8 cellular contexts compared by ENCODE assay signal in the genomic region with DNA sequence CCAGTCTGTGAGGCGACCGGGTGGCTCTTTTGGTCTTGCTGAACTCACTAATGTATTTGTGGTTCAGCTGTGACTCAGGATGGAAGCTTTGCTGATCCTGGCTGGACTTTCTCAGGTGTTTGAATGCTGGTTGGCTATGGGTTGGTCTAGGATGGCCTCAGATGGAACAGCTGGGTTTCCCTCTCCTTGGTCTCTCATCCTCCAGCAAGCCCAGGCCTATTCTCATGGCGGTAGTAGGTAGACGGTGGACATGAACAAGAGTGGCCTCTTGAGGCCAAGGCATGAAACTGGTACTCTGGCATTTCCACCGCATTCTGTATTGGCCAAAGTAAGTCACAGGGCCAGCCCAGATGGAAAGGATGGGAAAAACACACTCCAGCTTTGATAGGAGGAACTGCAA. TPM values are rescaled to one million over a fixed set of nuclear protein-coding genes. Genes with fewer than 3 reads are reported as not detected.
DNase-seq lines count a peak whose midpoint lies in the region; ATAC-seq and TF ChIP-seq lines count a peak whose summit lies in the region.

No MANE protein-coding gene starts in this region.

- H3K9me3 ChIP-seq in Peyer's patch, result no peaks in the 10 kb centered on the region

- H3K36me3 Mint-ChIP-seq in activated naive CD8-positive, alpha-beta T cell, result peaks cover 9% of the 10 kb centered on the region
- peaks cover 4% of the 10 kb centered on the region for H3K36me3 Mint-ChIP-seq in activated naive CD8-positive, alpha-beta T cell treated with anti-CD3 and anti-CD28 coated beads for 36 hours
- peaks cover 11% of the 10 kb centered on the region for H3K36me3 Mint-ChIP-seq in nephron (ENCODE audit: low read depth)
- peaks cover 5% of the 10 kb centered on the region in 2 donors for H3K36me3 Mint-ChIP-seq in activated T-cell treated with anti-CD3 and anti-CD28 coated beads, Interleukin-2, amount 50 U/mL, for 72 hours (ENCODE audit: insufficient read depth in 2 of 2)

- ATAC-seq in activated T-cell treated with anti-CD3 and anti-CD28 coated beads, Interleukin-2, amount 50 U/mL, for 72 hours (replicated peaks in 1 of 2), result no peak

- no peaks in the 10 kb centered on the region for H3K9me3 Mint-ChIP-seq in activated naive CD8-positive, alpha-beta T cell (ENCODE audit: low read depth)
- H3K9me3 Mint-ChIP-seq in activated naive CD8-positive, alpha-beta T cell treated with anti-CD3 and anti-CD28 coated beads for 36 hours, result no peaks in the 10 kb centered on the region
- H3K9me3 Mint-ChIP-seq in nephron, result no peaks in the 10 kb centered on the region
- H3K9me3 Mint-ChIP-seq in activated T-cell treated with anti-CD3 and anti-CD28 coated beads, Interleukin-2, amount 50 U/mL, for 72 hours, result no peaks in the 10 kb centered on the region

- no peaks in the 10 kb centered on the region for H3K27me3 Mint-ChIP-seq in activated naive CD8-positive, alpha-beta T cell
- no peaks in the 10 kb centered on the region for H3K27me3 Mint-ChIP-seq in activated naive CD8-positive, alpha-beta T cell treated with anti-CD3 and anti-CD28 coated beads for 36 hours
- H3K27me3 Mint-ChIP-seq in nephron (ENCODE audit: low read depth), result peaks cover 3% of the 10 kb centered on the region
- no peaks in the 10 kb centered on the region for H3K27me3 Mint-ChIP-seq in activated T-cell treated with anti-CD3 and anti-CD28 coated beads, Interleukin-2, amount 50 U/mL, for 72 hours (ENCODE audit: low read depth)

- H3K36me3 ChIP-seq in Peyer's patch, result peaks cover 0 to 20% (median 0%) of the 10 kb centered on the region in 3 donors

- H3K27me3 ChIP-seq in Peyer's patch, result no peaks in the 10 kb centered on the region

- no peak overlapping the region for H3K27ac ChIP-seq in Peyer's patch

- H3K4me3 Mint-ChIP-seq in activated naive CD8-positive, alpha-beta T cell, result no peak overlapping the region
- H3K4me3 Mint-ChIP-seq in activated naive CD8-positive, alpha-beta T cell treated with anti-CD3 and anti-CD28 coated beads for 36 hours, result no peak overlapping the region
- H3K4me3 Mint-ChIP-seq in nephron, result no peak overlapping the region
- no peak overlapping the region for H3K4me3 Mint-ChIP-seq in activated T-cell treated with anti-CD3 and anti-CD28 coated beads, Interleukin-2, amount 50 U/mL, for 72 hours

- TF ChIP-seq CTCF in Peyer's patch (IDR thresholded peaks at IDR 0.05) (peak in 4 of 6 experiments; percentile 13 to 63 (median 58)), nephron (IDR thresholded peaks at IDR 0.05; ENCODE audit: unreplicated experiment in 3 of 3) (peak; percentile 36 to 54 (median 36))

- DNase-seq in activated naive CD8-positive, alpha-beta T cell treated with anti-CD3 and anti-CD28 coated beads for 36 hours, result no peak
- DNase-seq in Peyer's patch (peak in 1 of 3 donors; percentile 50), erythroblast (lab: John Stamatoyannopoulos, UW) (peak; percentile 38 to 43), activated T-cell treated with anti-CD3 and anti-CD28 coated beads for 4 hours (no peak), NCI-H2196 (lab: John Stamatoyannopoulos, UW; ENCODE audit: unreplicated experiment) (no peak)
- no peak for DNase-seq in activated T-cell treated with anti-CD3 and anti-CD28 coated beads, Interleukin-2, amount 50 U/mL, for 72 hours

- no peak overlapping the region for H3K4me3 ChIP-seq in Peyer's patch

- H3K27ac Mint-ChIP-seq in activated naive CD8-positive, alpha-beta T cell, result peak overlapping the region; percentile 35
- H3K27ac Mint-ChIP-seq in activated naive CD8-positive, alpha-beta T cell treated with anti-CD3 and anti-CD28 coated beads for 36 hours, result no peak overlapping the region
- H3K27ac Mint-ChIP-seq in nephron, result no peak overlapping the region
- no peak overlapping the region for H3K27ac Mint-ChIP-seq in activated T-cell treated with anti-CD3 and anti-CD28 coated beads, Interleukin-2, amount 50 U/mL, for 72 hours

- H3K4me1 ChIP-seq in Peyer's patch, result peaks cover 0 to 21% (median 0%) of the 10 kb centered on the region in 4 donors

- no peak for TF ChIP-seq POLR2A in Peyer's patch (IDR thresholded peaks at IDR 0.05)
- TF ChIP-seq POLR2A in erythroblast (IDR thresholded peaks at IDR 0.05; ENCODE audit: low read length), result no peak

- H3K4me1 Mint-ChIP-seq in activated naive CD8-positive, alpha-beta T cell (ENCODE audit: low read depth), result no peaks in the 10 kb centered on the region
- H3K4me1 Mint-ChIP-seq in activated naive CD8-positive, alpha-beta T cell treated with anti-CD3 and anti-CD28 coated beads for 36 hours, result peaks cover 2% of the 10 kb centered on the region
- peaks cover 13% of the 10 kb centered on the region for H3K4me1 Mint-ChIP-seq in nephron
- no peaks in the 10 kb centered on the region for H3K4me1 Mint-ChIP-seq in activated T-cell treated with anti-CD3 and anti-CD28 coated beads, Interleukin-2, amount 50 U/mL, for 72 hours (ENCODE audit: low read depth)

RNA-seq across cellular contexts. Expression of gene POLR3B, which starts 11.8 kb away (rescaled TPM):
- 10 to 100 TPM; 13.7 to 14.2 TPM for total RNA-seq in activated naive CD8-positive, alpha-beta T cell treated with anti-CD3 and anti-CD28 coated beads for 36 hours
- 10 to 100 TPM in 1 of 4 donors, 1 to 10 TPM in 3; 5.1 to 10.7 (median 7.4) TPM for total RNA-seq in Peyer's patch
- 1 to 10 TPM; 5.9 to 9.6 TPM for total RNA-seq in activated T-cell treated with anti-CD3 and anti-CD28 coated beads, Interleukin-2, amount 50 U/mL, for 72 hours

RNA-seq across cellular contexts. Expression of gene TCP11L2, which starts 43.2 kb away (rescaled TPM):
- total RNA-seq in activated naive CD8-positive, alpha-beta T cell treated with anti-CD3 and anti-CD28 coated beads for 36 hours, result 1 to 10 TPM; 7.3 to 7.7 TPM
- total RNA-seq in Peyer's patch, result 10 to 100 TPM; 39.9 to 63.5 (median 48.9) TPM
- 10 to 100 TPM; 23.9 to 30.1 TPM for total RNA-seq in activated T-cell treated with anti-CD3 and anti-CD28 coated beads, Interleukin-2, amount 50 U/mL, for 72 hours

Comparison
In these comparisons a context has a peak if more than half of its experiments do, and no peak if none do; other contexts are left out.
1. DNase-seq: peak in erythroblast (2 of 2); none in activated naive CD8-positive, alpha-beta T cell treated with anti-CD3 and anti-CD28 coated beads for 36 hours (single experiment), activated T-cell treated with anti-CD3 and anti-CD28 coated beads, Interleukin-2, amount 50 U/mL, for 72 hours (0 of 2), activated T-cell treated with anti-CD3 and anti-CD28 coated beads for 4 hours (single experiment) and NCI-H2196 (single experiment).